ENCODE assay signal across 8 cellular contexts in genomic region chr10:128062837-128063563, GRCh38.
A peak's percentile ranks its signal among the peaks of the same experiment; 100 is the strongest.
DNase-seq lines count a peak whose midpoint lies in the region; ATAC-seq and TF ChIP-seq lines count a peak whose summit lies in the region.

No MANE protein-coding gene starts in this region.

- H3K27ac ChIP-seq in mesenchymal stem cell (ENCODE audit: low read length, poor library complexity, severe bottlenecking), result no peak overlapping the region
- peak overlapping the region in 2 of 3 donors; percentile 30 to 58 for H3K27ac ChIP-seq in thyroid gland

- H3K23ac ChIP-seq in mesenchymal stem cell (ENCODE audit: low read length in 2 of 2), result no peak overlapping the region

- 52% methylated on average over 19 of the region's 20 CpGs for WGBS in mesenchymal stem cell
- 49 to 51% methylated on average over 14 to 20 of the region's 20 CpGs for WGBS in thyroid gland, 2 donors

- no peak for TF ChIP-seq CTCF in GM12865 (IDR thresholded peaks at IDR 0.05; ENCODE audit: insufficient read depth, low read depth, low read length, missing control alignments)
- no peak for TF ChIP-seq CTCF in thyroid gland (IDR thresholded peaks at IDR 0.05)
- TF ChIP-seq CTCF in type B pancreatic cell (conservative IDR thresholded peaks at IDR 0.05), result no peak

- POLR2A ChIA-PET in activated naive CD8-positive, alpha-beta T cell treated with anti-CD3 and anti-CD28 coated beads, Interleukin-2, amount 10 ng/mL, durations not matched to agents 7 days and 5 days (lab: Charles Lee), result interaction anchor here (1.0 to 5.2 kb wide), 9 partner anchors 12 to 183 kb away, joined by 3 to 125 read pairs (median 4); partner anchors contain the start of gene MKI67

- no peaks in the 10 kb centered on the region for H3K79me1 ChIP-seq in mesenchymal stem cell (replicated peaks; ENCODE audit: low read length, poor library complexity, severe bottlenecking)

- H3K36me3 ChIP-seq in mesenchymal stem cell (ENCODE audit: control insufficient read depth in 1 of 2, insufficient read depth in 2 of 2, low read depth in 1 of 2, low read length in 2 of 2) (peaks cover 26 to 32% of the 10 kb centered on the region in 2 experiments), thyroid gland (no peaks in the 10 kb centered on the region)

- peaks cover 5% of the 10 kb centered on the region for H3K9me3 Mint-ChIP-seq in activated naive CD8-positive, alpha-beta T cell treated with anti-CD3 and anti-CD28 coated beads, Interleukin-2, amount 10 ng/mL, durations not matched to agents 7 days and 5 days
- H3K9me3 Mint-ChIP-seq in type B pancreatic cell, result no peaks in the 10 kb centered on the region

- ATAC-seq in HG02623 (IDR thresholded peaks at IDR 0.05; ENCODE audit: unreplicated experiment), result peak; percentile 42
- ATAC-seq in activated naive CD8-positive, alpha-beta T cell treated with anti-CD3 and anti-CD28 coated beads, Interleukin-2, amount 10 ng/mL, durations not matched to agents 7 days and 5 days (ENCODE audit: low read depth), result peak; percentile 55

- DNase-seq in GM12865 (ENCODE audit: low read depth) (peak; percentile 75), NOMO-1 treated with dmso at 0.1 percent for 144 hours (lab: John Stamatoyannopoulos, UW; ENCODE audit: unreplicated experiment) (peak; percentile 39), mesenchymal stem cell (no peak), thyroid gland (peak in 1 of 2 donors; percentile 25), type B pancreatic cell (ENCODE audit: extremely low spot score, unreplicated experiment) (no peak), iPS-NIHi7 (ENCODE audit: extremely low spot score) (no peak)
- DNase-seq in activated naive CD8-positive, alpha-beta T cell treated with anti-CD3 and anti-CD28 coated beads, Interleukin-2, amount 10 ng/mL, durations not matched to agents 7 days and 5 days, result peak; percentile 63

- peak overlapping the region; percentile 71 for H3K4me3 Mint-ChIP-seq in activated naive CD8-positive, alpha-beta T cell treated with anti-CD3 and anti-CD28 coated beads, Interleukin-2, amount 10 ng/mL, durations not matched to agents 7 days and 5 days
- H3K4me3 Mint-ChIP-seq in type B pancreatic cell, result no peak overlapping the region

- no peaks in the 10 kb centered on the region for H3K27me3 Mint-ChIP-seq in activated naive CD8-positive, alpha-beta T cell treated with anti-CD3 and anti-CD28 coated beads, Interleukin-2, amount 10 ng/mL, durations not matched to agents 7 days and 5 days
- H3K27me3 Mint-ChIP-seq in type B pancreatic cell, result peaks cover 3% of the 10 kb centered on the region

- H3K18ac ChIP-seq in mesenchymal stem cell (ENCODE audit: low read depth in 1 of 2, low read length in 2 of 2), result peak overlapping the region; percentile 30 to 46

- H4K8ac ChIP-seq in mesenchymal stem cell (ENCODE audit: low read length), result peak overlapping the region; percentile 69

- intact Hi-C loops in thyroid gland (cut with DNase I), result no loop called here

- no peak for TF ChIP-seq POLR2A in thyroid gland (IDR thresholded peaks at IDR 0.05)

- H2BK120ac ChIP-seq in mesenchymal stem cell (ENCODE audit: low read depth, low read length), result no peak overlapping the region

- peaks cover 50% of the 10 kb centered on the region for H3K36me3 Mint-ChIP-seq in activated naive CD8-positive, alpha-beta T cell treated with anti-CD3 and anti-CD28 coated beads, Interleukin-2, amount 10 ng/mL, durations not matched to agents 7 days and 5 days
- H3K36me3 Mint-ChIP-seq in type B pancreatic cell, result no peaks in the 10 kb centered on the region

- no peak overlapping the region for H2AFZ ChIP-seq in mesenchymal stem cell (ENCODE audit: low read depth, low read length)

- H3K9ac ChIP-seq in mesenchymal stem cell (ENCODE audit: low read length), result no peak overlapping the region

- H3K4me1 ChIP-seq in mesenchymal stem cell (ENCODE audit: control insufficient read depth, insufficient read depth, low read depth, low read length) (peaks cover 26% of the 10 kb centered on the region), thyroid gland (peaks cover 0 to 23% of the 10 kb centered on the region in 2 donors)

- H3K14ac ChIP-seq in mesenchymal stem cell (ENCODE audit: low read length in 2 of 2), result no peak overlapping the region

- no peak overlapping the region for H3K4me2 ChIP-seq in mesenchymal stem cell (ENCODE audit: low read length, poor library complexity, severe bottlenecking)

- H3K27me3 ChIP-seq in mesenchymal stem cell (ENCODE audit: control insufficient read depth in 1 of 2, insufficient read depth in 1 of 2, low read length in 2 of 2) (no peaks in the 10 kb centered on the region), thyroid gland (no peaks in the 10 kb centered on the region)

- no peak overlapping the region for H2AK5ac ChIP-seq in mesenchymal stem cell (ENCODE audit: low read length, severe bottlenecking)

- peaks cover 78% of the 10 kb centered on the region for H3K4me1 Mint-ChIP-seq in activated naive CD8-positive, alpha-beta T cell treated with anti-CD3 and anti-CD28 coated beads, Interleukin-2, amount 10 ng/mL, durations not matched to agents 7 days and 5 days
- peaks cover 15% of the 10 kb centered on the region for H3K4me1 Mint-ChIP-seq in type B pancreatic cell (ENCODE audit: unreplicated experiment)

- H3K4me3 ChIP-seq in GM12865 (ENCODE audit: low read depth, low read length) (no peak overlapping the region; the same call in 1 of the 2 replicates), mesenchymal stem cell (ENCODE audit: insufficient read depth in 1 of 2, low read depth in 1 of 2, low read length in 2 of 2) (no peak overlapping the region), thyroid gland (replicated peaks in 1 of 3) (no peak overlapping the region)

- H3K9me3 ChIP-seq in mesenchymal stem cell (ENCODE audit: control insufficient read depth, low read length) (no peaks in the 10 kb centered on the region), thyroid gland (no peaks in the 10 kb centered on the region)

- H2BK15ac ChIP-seq in mesenchymal stem cell (ENCODE audit: low read depth, poor library complexity, severe bottlenecking), result no peak overlapping the region

- peak overlapping the region; percentile 83 for H3K27ac Mint-ChIP-seq in activated naive CD8-positive, alpha-beta T cell treated with anti-CD3 and anti-CD28 coated beads, Interleukin-2, amount 10 ng/mL, durations not matched to agents 7 days and 5 days
- H3K27ac Mint-ChIP-seq in type B pancreatic cell, result no peak overlapping the region

- peak overlapping the region in 1 of 2 experiments; percentile 37 for H2BK12ac ChIP-seq in mesenchymal stem cell (ENCODE audit: low read length in 2 of 2)

- no peak overlapping the region for H2BK5ac ChIP-seq in mesenchymal stem cell (ENCODE audit: low read depth, low read length, poor library complexity, severe bottlenecking)

- peak overlapping the region in 1 of 2 experiments; percentile 42 for H3K4ac ChIP-seq in mesenchymal stem cell (ENCODE audit: low read depth in 1 of 2, low read length in 2 of 2)

- peak overlapping the region; percentile 16 for H4K91ac ChIP-seq in mesenchymal stem cell (ENCODE audit: low read length)

Comparison
In these comparisons a context has a peak if more than half of its experiments do, and no peak if none do; other contexts are left out.
1. DNase-seq: peak in GM12865 (single experiment), NOMO-1 treated with dmso at 0.1 percent for 144 hours (single experiment) and activated naive CD8-positive, alpha-beta T cell treated with anti-CD3 and anti-CD28 coated beads, Interleukin-2, amount 10 ng/mL, durations not matched to agents 7 days and 5 days (single experiment); none in mesenchymal stem cell (single experiment), type B pancreatic cell (single experiment) and iPS-NIHi7 (single experiment).